Comparison of ENCODE assay signal across 24 cellular contexts in genomic region chr2:102296449-102296848, GRCh38. TPM values are rescaled to one million over a fixed set of nuclear protein-coding genes. Genes with fewer than 3 reads are reported as not detected.
DNase-seq lines count a peak whose midpoint lies in the region; ATAC-seq lines count a peak whose summit lies in the region.
"Had no signal": no experiment of that assay in that cellular context is flagged by ENCODE, and none has a peak within 500 bp of the region (broad histone marks: within the 10 kb centered on the region; RNA-seq: fewer than 3 reads in every experiment).

No MANE protein-coding gene starts in this region.

- H3K9me3 Mint-ChIP-seq in activated T-cell treated with anti-CD3 and anti-CD28 coated beads, Interleukin-2, amount 50 U/mL, for 4 hours, result no peaks in the 10 kb centered on the region
- no peaks in the 10 kb centered on the region for H3K9me3 Mint-ChIP-seq in activated naive CD8-positive, alpha-beta T cell (ENCODE audit: low read depth)
- H3K9me3 Mint-ChIP-seq in stimulated activated naive CD8-positive, alpha-beta T cell treated with anti-CD3 and anti-CD28 coated beads, Interleukin-15, Interleukin-2, amounts not matched to agents 100 ng/mL and 50 ng/mL, for 24 hours, result no peaks in the 10 kb centered on the region
- H3K9me3 Mint-ChIP-seq: CD8-positive, alpha-beta T cell; H9; HFFc6 had no signal

- no peak overlapping the region for H3K4me3 Mint-ChIP-seq in activated T-cell treated with anti-CD3 and anti-CD28 coated beads, Interleukin-2, amount 50 U/mL, for 4 hours
- no peak overlapping the region for H3K4me3 Mint-ChIP-seq in activated naive CD8-positive, alpha-beta T cell
- H3K4me3 Mint-ChIP-seq in stimulated activated naive CD8-positive, alpha-beta T cell treated with anti-CD3 and anti-CD28 coated beads, Interleukin-15, Interleukin-2, amounts not matched to agents 100 ng/mL and 50 ng/mL, for 24 hours, result no peak overlapping the region
- H3K4me3 Mint-ChIP-seq: CD8-positive, alpha-beta T cell; H9; HFFc6 had no signal

- peaks cover 6% of the 10 kb centered on the region for H3K27me3 Mint-ChIP-seq in activated T-cell treated with anti-CD3 and anti-CD28 coated beads, Interleukin-2, amount 50 U/mL, for 4 hours (ENCODE audit: low read depth)
- peaks cover 2% of the 10 kb centered on the region for H3K27me3 Mint-ChIP-seq in activated naive CD8-positive, alpha-beta T cell
- peaks cover 8% of the 10 kb centered on the region for H3K27me3 Mint-ChIP-seq in stimulated activated naive CD8-positive, alpha-beta T cell treated with anti-CD3 and anti-CD28 coated beads, Interleukin-15, Interleukin-2, amounts not matched to agents 100 ng/mL and 50 ng/mL, for 24 hours

- H3K4me1 Mint-ChIP-seq in activated T-cell treated with anti-CD3 and anti-CD28 coated beads, Interleukin-2, amount 50 U/mL, for 4 hours (ENCODE audit: low read depth), result peaks cover 14% of the 10 kb centered on the region
- H3K4me1 Mint-ChIP-seq in activated naive CD8-positive, alpha-beta T cell (ENCODE audit: low read depth), result peaks cover 24% of the 10 kb centered on the region
- H3K4me1 Mint-ChIP-seq in stimulated activated naive CD8-positive, alpha-beta T cell treated with anti-CD3 and anti-CD28 coated beads, Interleukin-15, Interleukin-2, amounts not matched to agents 100 ng/mL and 50 ng/mL, for 24 hours (ENCODE audit: low read depth), result peaks cover 71% of the 10 kb centered on the region
- H3K4me1 Mint-ChIP-seq: H9 had no signal

- H3K27ac Mint-ChIP-seq in activated naive CD8-positive, alpha-beta T cell, result peak overlapping the region; percentile 25
- H3K27ac Mint-ChIP-seq in stimulated activated naive CD8-positive, alpha-beta T cell treated with anti-CD3 and anti-CD28 coated beads, Interleukin-15, Interleukin-2, amounts not matched to agents 100 ng/mL and 50 ng/mL, for 24 hours, result peak overlapping the region; percentile 83
- H3K27ac Mint-ChIP-seq: CD8-positive, alpha-beta T cell; H9; HFFc6 had no signal

- ATAC-seq in activated CD4-positive, CD25-positive, alpha-beta regulatory T cell treated with anti-CD3 and anti-CD28 coated beads, Interleukin-2, amount 50 U/mL, for 24 hours, result peak; percentile 21 to 46
- peak; percentile 48 to 57 for ATAC-seq in activated T-cell treated with anti-CD3 and anti-CD28 coated beads, Interleukin-2, amount 50 U/mL, for 4 hours
- ATAC-seq: CD8-positive, alpha-beta T cell; K562 had no signal

- H3K36me3 Mint-ChIP-seq in activated T-cell treated with anti-CD3 and anti-CD28 coated beads, Interleukin-2, amount 50 U/mL, for 4 hours (ENCODE audit: insufficient read depth), result no peaks in the 10 kb centered on the region
- no peaks in the 10 kb centered on the region for H3K36me3 Mint-ChIP-seq in activated naive CD8-positive, alpha-beta T cell
- no peaks in the 10 kb centered on the region for H3K36me3 Mint-ChIP-seq in stimulated activated naive CD8-positive, alpha-beta T cell treated with anti-CD3 and anti-CD28 coated beads, Interleukin-15, Interleukin-2, amounts not matched to agents 100 ng/mL and 50 ng/mL, for 24 hours (ENCODE audit: low read depth)
- H3K36me3 Mint-ChIP-seq: CD8-positive, alpha-beta T cell had no signal

- no peak for DNase-seq in activated CD4-positive, CD25-positive, alpha-beta regulatory T cell (lab: John Stamatoyannopoulos, UW)
- DNase-seq in activated T-cell treated with anti-CD3 and anti-CD28 coated beads, Interleukin-2, amount 50 U/mL, for 4 hours, result no peak
- DNase-seq in activated T-cell treated with anti-CD3 and anti-CD28 coated beads for 4 hours (no peak), SK-N-DZ (ENCODE audit: low spot score) (no peak), NK-92 (lab: John Stamatoyannopoulos, UW; ENCODE audit: unreplicated experiment) (no peak)
- DNase-seq: AML-193; C1 segment of cervical spinal cord; CD8-positive, alpha-beta T cell; DND-41; GM23248; H9; HFFc6; MG63; NCI-H1048; NCI-H1417 treated with DMSO at 0.1 percent for 48 hours; NCI-H187; NCI-H446; NCI-H526 had no signal

RNA-seq across cellular contexts. Expression of gene IL1RL1, which starts 14.9 kb away (rescaled TPM):
- under 1 TPM; 0.26 to 0.58 (median 0.38) TPM for total RNA-seq in activated T-cell treated with anti-CD3 and anti-CD28 coated beads, Interleukin-2, amount 50 U/mL, for 4 hours
- polyA plus RNA-seq in SK-N-DZ (2014; cell fraction: cytosol; rRNA removed), result not detected in 2 replicates
- not detected in 2 replicates for polyA plus RNA-seq in SK-N-DZ (2014; cell fraction: nucleus; rRNA removed)
- total RNA-seq: CD8-positive, alpha-beta T cell; GM23248; H9; HFFc6; LHCN-M2 had no signal

RNA-seq across cellular contexts. Expression of gene IL18R1, which starts 59.1 kb away (rescaled TPM):
- total RNA-seq in activated T-cell treated with anti-CD3 and anti-CD28 coated beads, Interleukin-2, amount 50 U/mL, for 4 hours, result 10 to 100 TPM; 15.7 to 19.3 (median 17.9) TPM
- not detected in 2 replicates for polyA plus RNA-seq in SK-N-DZ (2014; cell fraction: cytosol; rRNA removed)
- polyA plus RNA-seq in SK-N-DZ (2014; cell fraction: nucleus; rRNA removed), result not detected in 2 replicates
- total RNA-seq: A172, H9, HFFc6, LHCN-M2 had no signal
